Comparison of ENCODE assay signal across 21 cellular contexts in genomic region chr15:100781061-100781960, GRCh38.
DNase-seq lines count a peak whose midpoint lies in the region; ATAC-seq, FAIRE-seq and TF ChIP-seq lines count a peak whose summit lies in the region.
"Had no signal": no experiment of that assay in that cellular context is flagged by ENCODE, and none has a peak within 500 bp of the region (broad histone marks: within the 10 kb centered on the region; RNA-seq: fewer than 3 reads in every experiment).

No MANE protein-coding gene starts in this region.

- H3K14ac ChIP-seq in H1 (ENCODE audit: insufficient read length): no peak overlapping the region

- H4K91ac ChIP-seq in H1 (replicated peaks; ENCODE audit: insufficient read length, low read length): peak overlapping the region; percentile 92

- peak overlapping the region; percentile 9 for H3K4ac ChIP-seq in H1 (replicated peaks; ENCODE audit: insufficient read length, low read depth, low read length)

- no peak overlapping the region for H3K56ac ChIP-seq in H1 (replicated peaks; ENCODE audit: insufficient read length, low read depth, low read length)

- POLR2A ChIA-PET in activated CD4-positive, alpha-beta memory T cell treated with anti-CD3 and anti-CD28 coated beads, Interleukin-2, amount 10 ng/mL, durations not matched to agents 7 days and 5 days (lab: Charles Lee): no interaction called here
- POLR2A ChIA-PET in activated CD4-positive, alpha-beta memory T cell treated with anti-CD3 and anti-CD28 coated beads for 36 hours (lab: Charles Lee): no interaction called here
- POLR2A ChIA-PET in Panc1 (lab: Charles Lee) (no interaction called here), H1 (lab: Charles Lee; ENCODE audit: partially characterized antibody) (no interaction called here)

- H3K27ac Mint-ChIP-seq in activated CD4-positive, alpha-beta memory T cell treated with anti-CD3 and anti-CD28 coated beads, Interleukin-2, amount 10 ng/mL, durations not matched to agents 7 days and 5 days: no peak overlapping the region
- H3K27ac Mint-ChIP-seq in activated CD4-positive, alpha-beta memory T cell treated with anti-CD3 and anti-CD28 coated beads for 36 hours: no peak overlapping the region
- H3K27ac Mint-ChIP-seq: activated naive CD8-positive, alpha-beta T cell treated with anti-CD3 and anti-CD28 coated beads for 36 hours had no signal

- H3K36me3 ChIP-seq in Panc1 (ENCODE audit: control insufficient read depth, insufficient read depth, low read length) (no peaks in the 10 kb centered on the region), H1 (ENCODE audit: control insufficient read depth in 2 of 4, insufficient read depth in 4 of 4, low read length in 3 of 4) (no peaks in the 10 kb centered on the region), sigmoid colon (no peaks in the 10 kb centered on the region)

- H4K5ac ChIP-seq in H1 (ENCODE audit: insufficient read length, low read depth, low read length): no peak overlapping the region

- BruUV-seq in Panc1 (replicated peaks; lab: Mats Ljungman, UMichigan): no TSS peak

- DNase-seq in activated CD4-positive, alpha-beta memory T cell treated with anti-CD3 and anti-CD28 coated beads, Interleukin-2, amount 10 ng/mL, durations not matched to agents 7 days and 5 days: peak; percentile 4
- no peak for DNase-seq in activated CD4-positive, alpha-beta memory T cell treated with anti-CD3 and anti-CD28 coated beads for 36 hours
- DNase-seq in Panc1 (ENCODE audit: low read depth, low spot score): no peak
- DNase-seq in H1 (ENCODE audit: low read depth in 1 of 2, low spot score in 2 of 2): peak in 1 of 2 experiments; percentile 41
- DNase-seq in sigmoid colon: peak; percentile 17
- no peak for DNase-seq in central memory CD4-positive, alpha-beta T cell
- DNase-seq in foreskin fibroblast: no peak
- DNase-seq in DMS79 (lab: John Stamatoyannopoulos, UW): no peak
- DNase-seq: activated CD4-positive, alpha-beta T cell treated with anti-CD3 and anti-CD28 coated beads for 4 hours; activated naive CD8-positive, alpha-beta T cell treated with anti-CD3 and anti-CD28 coated beads for 36 hours; activated T-cell treated with anti-CD3 and anti-CD28 coated beads, Interleukin-2, amount 50 U/mL, for 48 hours; C1 segment of cervical spinal cord; left ventricle myocardium superior; NCI-H1417; small intestine; T1000 had no signal

- H3K9me3 Mint-ChIP-seq in activated CD4-positive, alpha-beta memory T cell treated with anti-CD3 and anti-CD28 coated beads, Interleukin-2, amount 10 ng/mL, durations not matched to agents 7 days and 5 days: no peaks in the 10 kb centered on the region
- no peaks in the 10 kb centered on the region for H3K9me3 Mint-ChIP-seq in activated CD4-positive, alpha-beta memory T cell treated with anti-CD3 and anti-CD28 coated beads for 36 hours
- H3K9me3 Mint-ChIP-seq: activated naive CD8-positive, alpha-beta T cell treated with anti-CD3 and anti-CD28 coated beads for 36 hours had no signal

- peak overlapping the region; percentile 87 for H2BK20ac ChIP-seq in H1 (ENCODE audit: low read length)

- no peak overlapping the region for H2BK120ac ChIP-seq in H1 (replicated peaks; ENCODE audit: low read depth, low read length)

- WGBS in H1 (ENCODE audit: extremely low coverage in 1 of 2, insufficient coverage in 1 of 2, insufficient read length in 1 of 2, insufficient replicate concordance in 2 of 2, low coverage in 1 of 2, low lambda C conversion rate in 2 of 2, missing lambda C conversion rate in 1 of 2), 2 experiments: 85% methylated on average over 10 of the region's 11 CpGs; no CpG with 5 or more reads in 1 of the 2 experiments
- 83 to 89% methylated on average over 11 of the region's 11 CpGs for WGBS in sigmoid colon, 2 donors

- no peaks in the 10 kb centered on the region for H3K36me3 Mint-ChIP-seq in activated CD4-positive, alpha-beta memory T cell treated with anti-CD3 and anti-CD28 coated beads, Interleukin-2, amount 10 ng/mL, durations not matched to agents 7 days and 5 days (ENCODE audit: low read depth)
- no peaks in the 10 kb centered on the region for H3K36me3 Mint-ChIP-seq in activated CD4-positive, alpha-beta memory T cell treated with anti-CD3 and anti-CD28 coated beads for 36 hours
- H3K36me3 Mint-ChIP-seq: activated naive CD8-positive, alpha-beta T cell treated with anti-CD3 and anti-CD28 coated beads for 36 hours; brain had no signal

- no peaks in the 10 kb centered on the region for H3K79me1 ChIP-seq in H1 (ENCODE audit: low read depth, low read length)

- peak overlapping the region; percentile 15; the same call in 1 of the 2 replicates for H4K8ac ChIP-seq in H1 (ENCODE audit: extremely low read depth, insufficient read depth, low read length)

- no peak for TF ChIP-seq RAD21 in H1 (IDR thresholded peaks at IDR 0.05 in 1 of 2, conservative IDR thresholded peaks at IDR 0.05 in 1 of 2; ENCODE audit: low read depth in 2 of 2, low read length in 2 of 2)

- in situ Hi-C loops in Panc1 (cut with HindIII; ENCODE audit: low pct_unique_long_range_greater_than_20kb, low sequenced_read_pairs): no loop called here

- H3K4me3 ChIP-seq in Panc1 (ENCODE audit: low read depth in 2 of 2, low read length in 2 of 2) (no peak overlapping the region), H1 (ENCODE audit: extremely low read depth in 1 of 4, insufficient read depth in 2 of 4, low read depth in 3 of 4, low read length in 4 of 4) (no peak overlapping the region), sigmoid colon (no peak overlapping the region), foreskin fibroblast (ENCODE audit: low read depth in 1 of 2, low read length in 2 of 2) (no peak overlapping the region)
- H3K4me3 ChIP-seq: dorsolateral prefrontal cortex had no signal

- H3K79me2 ChIP-seq in H1 (ENCODE audit: control insufficient read depth in 1 of 2, insufficient read depth in 2 of 2, low read length in 2 of 2): no peaks in the 10 kb centered on the region
- H3K79me2 ChIP-seq: parathyroid adenoma had no signal

- no peak overlapping the region for H3K4me3 Mint-ChIP-seq in activated CD4-positive, alpha-beta memory T cell treated with anti-CD3 and anti-CD28 coated beads, Interleukin-2, amount 10 ng/mL, durations not matched to agents 7 days and 5 days
- H3K4me3 Mint-ChIP-seq in activated CD4-positive, alpha-beta memory T cell treated with anti-CD3 and anti-CD28 coated beads for 36 hours: no peak overlapping the region
- H3K4me3 Mint-ChIP-seq: activated naive CD8-positive, alpha-beta T cell treated with anti-CD3 and anti-CD28 coated beads for 36 hours; brain had no signal

- H3K18ac ChIP-seq in H1 (ENCODE audit: extremely low read depth, low read length): peak overlapping the region; percentile 48; the same call in 1 of the 2 replicates

- H3K9me3 ChIP-seq in Panc1 (ENCODE audit: control insufficient read depth, insufficient read depth, low read depth, low read length): no peaks in the 10 kb centered on the region
- H3K9me3 ChIP-seq in H1 (ENCODE audit: insufficient read depth in 2 of 2, low read depth in 1 of 2, low read length in 1 of 2): no peaks in the 10 kb centered on the region; a peak in 1 of 4 replicates
- no peaks in the 10 kb centered on the region for H3K9me3 ChIP-seq in sigmoid colon

- no peak for TF ChIP-seq POLR2A in H1 (IDR thresholded peaks at IDR 0.05; ENCODE audit: control extremely low read depth in 1 of 2, low read depth in 2 of 2, low read length in 2 of 2)
- no peak for TF ChIP-seq POLR2A in sigmoid colon (IDR thresholded peaks at IDR 0.05)

- no peak overlapping the region for H2BK15ac ChIP-seq in H1 (ENCODE audit: low read length)

- H4K20me1 ChIP-seq in H1 (replicated peaks in 1 of 2; ENCODE audit: control insufficient read depth in 1 of 2, insufficient read depth in 2 of 2, low read length in 2 of 2): peaks cover 0 to 4% of the 10 kb centered on the region in 2 experiments

- intact Hi-C loops in activated CD4-positive, alpha-beta memory T cell treated with anti-CD3 and anti-CD28 coated beads for 36 hours (cut with micrococcal nuclease): no loop called here
- intact Hi-C loops in Panc1 (cut with micrococcal nuclease; ENCODE audit: unreplicated experiment) (no loop called here), sigmoid colon (cut with DNase I) (no loop called here)

- H2BK5ac ChIP-seq in H1 (ENCODE audit: low read depth, low read length): peak overlapping the region; percentile 71; the same call in 1 of the 2 replicates

- TF ChIP-seq CTCF in Panc1 (IDR thresholded peaks at IDR 0.05) (no peak), H1 (IDR thresholded peaks at IDR 0.05; ENCODE audit: control extremely low read depth in 1 of 3, insufficient read depth in 1 of 3, low read depth in 1 of 3, low read length in 3 of 3) (no peak), sigmoid colon (IDR thresholded peaks at IDR 0.05) (no peak), foreskin fibroblast (IDR thresholded peaks at IDR 0.05; ENCODE audit: low read depth, low read length) (no peak)

- CTCF ChIA-PET in activated CD4-positive, alpha-beta memory T cell treated with anti-CD3 and anti-CD28 coated beads, Interleukin-2, amount 10 ng/mL, durations not matched to agents 7 days and 5 days (lab: Charles Lee): no interaction called here
- CTCF ChIA-PET in activated CD4-positive, alpha-beta memory T cell treated with anti-CD3 and anti-CD28 coated beads for 36 hours (lab: Charles Lee): no interaction called here
- CTCF ChIA-PET in Panc1 (lab: Charles Lee) (no interaction called here), H1 (lab: Charles Lee; ENCODE audit: partially characterized antibody) (no interaction called here)

- no peaks in the 10 kb centered on the region for H3K27me3 Mint-ChIP-seq in activated CD4-positive, alpha-beta memory T cell treated with anti-CD3 and anti-CD28 coated beads, Interleukin-2, amount 10 ng/mL, durations not matched to agents 7 days and 5 days
- H3K27me3 Mint-ChIP-seq in activated CD4-positive, alpha-beta memory T cell treated with anti-CD3 and anti-CD28 coated beads for 36 hours: no peaks in the 10 kb centered on the region

- TF ChIP-seq EP300 in H1 (IDR thresholded peaks at IDR 0.05; ENCODE audit: borderline replicate concordance in 1 of 2, low read depth in 2 of 2, low read length in 2 of 2): no peak
- TF ChIP-seq EP300 in sigmoid colon (IDR thresholded peaks at IDR 0.05): no peak

- H3K23ac ChIP-seq in H1 (ENCODE audit: insufficient read length): no peak overlapping the region

- no peaks in the 10 kb centered on the region for H3K4me1 Mint-ChIP-seq in activated CD4-positive, alpha-beta memory T cell treated with anti-CD3 and anti-CD28 coated beads, Interleukin-2, amount 10 ng/mL, durations not matched to agents 7 days and 5 days
- no peaks in the 10 kb centered on the region for H3K4me1 Mint-ChIP-seq in activated CD4-positive, alpha-beta memory T cell treated with anti-CD3 and anti-CD28 coated beads for 36 hours (ENCODE audit: low read depth)
- H3K4me1 Mint-ChIP-seq: activated naive CD8-positive, alpha-beta T cell treated with anti-CD3 and anti-CD28 coated beads for 36 hours had no signal

- no peak overlapping the region for H3K27ac ChIP-seq in Panc1 (ENCODE audit: low read length)
- H3K27ac ChIP-seq in H1 (ENCODE audit: low read depth, low read length): no peak overlapping the region
- H3K27ac ChIP-seq in sigmoid colon: no peak overlapping the region
- H3K27ac ChIP-seq: dorsolateral prefrontal cortex, parathyroid adenoma had no signal

- no peak for FAIRE-seq in H1 (lab: Jason Lieb, UNC)
- FAIRE-seq: A204.1, HTR-8/SVneo, small intestine had no signal

- no peaks in the 10 kb centered on the region for H3K4me1 ChIP-seq in Panc1 (ENCODE audit: control insufficient read depth, insufficient read depth, low read length)
- H3K4me1 ChIP-seq in H1 (replicated peaks in 1 of 4; ENCODE audit: control insufficient read depth in 3 of 4, insufficient read depth in 4 of 4, low read length in 3 of 4): peaks cover 0 to 6% (median 3%) of the 10 kb centered on the region in 4 experiments; a peak in 1 of 7 replicates
- H3K4me1 ChIP-seq in sigmoid colon: no peaks in the 10 kb centered on the region
- H3K4me1 ChIP-seq: parathyroid adenoma had no signal

- H3K27me3 ChIP-seq in Panc1 (ENCODE audit: control insufficient read depth, insufficient read depth, low read length) (no peaks in the 10 kb centered on the region), H1 (replicated peaks in 1 of 4; ENCODE audit: control insufficient read depth in 3 of 4, extremely low read depth in 1 of 4, insufficient read depth in 3 of 4, low read length in 3 of 4) (no peaks in the 10 kb centered on the region), sigmoid colon (no peaks in the 10 kb centered on the region)

- H2AK5ac ChIP-seq in H1 (ENCODE audit: low read depth, low read length): no peak overlapping the region

- H2BK12ac ChIP-seq in H1 (ENCODE audit: low read depth, low read length): peak overlapping the region; percentile 27; the same call in 1 of the 2 replicates

- no peak overlapping the region for H3K9ac ChIP-seq in H1 (replicated peaks in 1 of 4; ENCODE audit: extremely low read depth in 1 of 4, low read depth in 3 of 4, low read length in 3 of 4)
- H3K9ac ChIP-seq: parathyroid adenoma had no signal

- H3K23me2 ChIP-seq in H1 (ENCODE audit: low read depth, low read length): peaks cover 4% of the 10 kb centered on the region; the same call in 1 of the 2 replicates

- ATAC-seq in Panc1: peak; percentile 46; the same call in 1 of the 2 replicates
- ATAC-seq: left ventricle myocardium superior had no signal

- no peak overlapping the region for H3K4me2 ChIP-seq in H1 (ENCODE audit: insufficient read depth in 1 of 2, low read depth in 2 of 2, low read length in 2 of 2)

- H2AFZ ChIP-seq in H1 (ENCODE audit: low read length): no peak overlapping the region
- H2AFZ ChIP-seq: parathyroid adenoma had no signal

Comparison
In these comparisons a context has a peak if more than half of its experiments do, and no peak if none do; other contexts are left out.
1. DNase-seq: peak in activated CD4-positive, alpha-beta memory T cell treated with anti-CD3 and anti-CD28 coated beads, Interleukin-2, amount 10 ng/mL, durations not matched to agents 7 days and 5 days (single experiment) and sigmoid colon (single experiment); none in activated CD4-positive, alpha-beta memory T cell treated with anti-CD3 and anti-CD28 coated beads for 36 hours (single experiment), Panc1 (single experiment), central memory CD4-positive, alpha-beta T cell (single experiment), foreskin fibroblast (0 of 2) and DMS79 (single experiment).